14 cellular contexts compared by ENCODE assay signal in genomic region chr4:42078184-42078801, GRCh38.
A peak's percentile ranks its signal among the peaks of the same experiment; 100 is the strongest.
DNase-seq lines count a peak whose midpoint lies in the region; ATAC-seq and TF ChIP-seq lines count a peak whose summit lies in the region.
"Had no signal": no experiment of that assay in that cellular context is flagged by ENCODE, and none has a peak within 500 bp of the region (broad histone marks: within the 10 kb centered on the region; RNA-seq: fewer than 3 reads in every experiment).

No MANE protein-coding gene starts in this region.

- H3K27ac ChIP-seq in foreskin keratinocyte, result no peak overlapping the region
- H3K27ac ChIP-seq: colonic mucosa, upper lobe of right lung had no signal

- H3K4me1 ChIP-seq in foreskin keratinocyte, result no peaks in the 10 kb centered on the region
- H3K4me1 ChIP-seq: colonic mucosa, upper lobe of right lung had no signal

- ATAC-seq in GM18511 (IDR thresholded peaks at IDR 0.05; ENCODE audit: unreplicated experiment) (peak; percentile 84), HG02885 (IDR thresholded peaks at IDR 0.05; ENCODE audit: poor library complexity, unreplicated experiment) (peak; percentile 94), HG03520 (IDR thresholded peaks at IDR 0.05; ENCODE audit: unreplicated experiment) (peak; percentile 96), foreskin keratinocyte (no peak)
- ATAC-seq: activated CD8-positive, alpha-beta T cell treated with anti-CD3 and anti-CD28 coated beads for 36 hours; naive thymus-derived CD4-positive, alpha-beta T cell; upper lobe of right lung had no signal

- DNase-seq in GM20000 (ENCODE audit: low spot score) (peak; percentile 51), foreskin keratinocyte (no peak), ecto neural progenitor cell (ENCODE audit: low spot score) (no peak), DMS 273 (lab: John Stamatoyannopoulos, UW; ENCODE audit: unreplicated experiment) (no peak), DMS 273 treated with DMSO at 0.1 percent for 48 hours (lab: John Stamatoyannopoulos, UW) (no peak)
- DNase-seq: activated CD8-positive, alpha-beta T cell treated with anti-CD3 and anti-CD28 coated beads for 36 hours; colonic mucosa; naive thymus-derived CD4-positive, alpha-beta T cell; NCI-H1105; T-helper 1 cell; upper lobe of right lung had no signal

- H3K27me3 ChIP-seq in foreskin keratinocyte, result no peaks in the 10 kb centered on the region
- H3K27me3 ChIP-seq: colonic mucosa, upper lobe of right lung had no signal

- TF ChIP-seq CTCF in GM20000 (IDR thresholded peaks at IDR 0.05; ENCODE audit: extremely low read depth, missing control alignments) (no peak), foreskin keratinocyte (conservative IDR thresholded peaks at IDR 0.05) (no peak)
